30 cellular contexts compared by ENCODE assay signal in genomic region chr14:22966783-22967269, GRCh38.
"Had no signal": no experiment of that assay in that cellular context is flagged by ENCODE, and none has a peak within 500 bp of the region (broad histone marks: within the 10 kb centered on the region; RNA-seq: fewer than 3 reads in every experiment).

No MANE protein-coding gene starts in this region.

- H3K4me3 Mint-ChIP-seq: activated CD4-positive, alpha-beta memory T cell treated with anti-CD3 and anti-CD28 coated beads for 36 hours; activated CD4-positive, alpha-beta T cell treated with anti-CD3 and anti-CD28 coated beads, Interleukin-2, amount 10 ng/mL, durations not matched to agents 24 days and 14 days; activated naive CD4-positive, alpha-beta T cell treated with anti-CD3 and anti-CD28 coated beads for 36 hours; activated naive CD8-positive, alpha-beta T cell treated with anti-CD3 and anti-CD28 coated beads for 36 hours; activated T-helper 1 cell treated with anti-CD3 and anti-CD28 coated beads, Interleukin-12 subunit alpha, Interleukin-12 subunit beta, Interleukin-2, Interleukin-4 antibody, amounts not matched to agents 30 ng/mL and 10 ng/mL and 1 ng/mL, durations not matched to agents 14 hours and 24 hours and 36 hours; brain; nephron; stimulated activated naive B cell treated with anti-CD40 and anti-IgM and Interleukin-4, amounts not matched to agents 10 μg/mL and 1 μg/mL and 100 μg/mL, for 72 hours had no signal

- H3K36me3 ChIP-seq: adrenal gland, cardiac muscle cell, pancreas, right atrium auricular region, thyroid gland had no signal

- H3K27ac ChIP-seq: ascending aorta, cardiac muscle cell, coronary artery, left lung, lower lobe of right lung, pancreas, right atrium auricular region, stomach, thyroid gland had no signal

- H3K9me3 ChIP-seq: adrenal gland, ascending aorta, left lung, lower lobe of right lung, mucosa of descending colon, pancreas, right atrium auricular region, stomach, thyroid gland had no signal

- DNase-seq: activated CD4-positive, alpha-beta memory T cell treated with anti-CD3 and anti-CD28 coated beads for 36 hours; activated CD4-positive, alpha-beta T cell treated with anti-CD3 and anti-CD28 coated beads, Interleukin-2, amount 10 ng/mL, durations not matched to agents 24 days and 14 days; activated CD8-positive, alpha-beta memory T cell treated with anti-CD3 and anti-CD28 coated beads, Interleukin-2, amount 50 U/mL, for 4 hours; activated effector memory CD4-positive, alpha-beta T cell treated with anti-CD3 and anti-CD28 coated beads, Interleukin-2, amount 50 U/mL, for 16 hours; activated naive CD4-positive, alpha-beta T cell treated with anti-CD3 and anti-CD28 coated beads for 36 hours; activated naive CD8-positive, alpha-beta T cell treated with anti-CD3 and anti-CD28 coated beads for 36 hours; activated T-cell treated with anti-CD3 and anti-CD28 coated beads, Interleukin-2, amount 50 U/mL, for 1 hour; cerebellar nuclear complex; left lung; lower lobe of right lung; mesenchymal stem cell; mucosa of descending colon; nucleus accumbens; pancreas; stimulated activated CD4-positive, alpha-beta T cell treated with anti-CD3 and anti-CD28 coated beads, Interleukin-15, amount 100 ng/mL, for 24 hours; stimulated activated CD4-positive, alpha-beta T cell treated with anti-CD3 and anti-CD28 coated beads, Interleukin-2, amount 100 ng/mL, for 24 hours; stimulated activated naive B cell treated with anti-CD40 and anti-IgM and Interleukin-4, amounts not matched to agents 10 μg/mL and 1 μg/mL and 100 μg/mL, for 72 hours; stomach; thyroid gland had no signal

- ATAC-seq: activated CD4-positive, CD25-positive, alpha-beta regulatory T cell treated with anti-CD3 and anti-CD28 coated beads, Interleukin-2, amount 50 U/mL, for 24 hours; left lung; lower lobe of right lung; pancreas; stimulated activated naive B cell treated with anti-CD40 and anti-IgM and Interleukin-4, amounts not matched to agents 10 μg/mL and 1 μg/mL and 100 μg/mL, for 72 hours had no signal

- H3K36me3 Mint-ChIP-seq: activated CD4-positive, alpha-beta memory T cell treated with anti-CD3 and anti-CD28 coated beads for 36 hours; activated naive CD8-positive, alpha-beta T cell treated with anti-CD3 and anti-CD28 coated beads for 36 hours; stimulated activated naive B cell treated with anti-CD40 and anti-IgM and Interleukin-4, amounts not matched to agents 10 μg/mL and 1 μg/mL and 100 μg/mL, for 72 hours had no signal

- H3K27me3 Mint-ChIP-seq: activated CD4-positive, alpha-beta memory T cell treated with anti-CD3 and anti-CD28 coated beads for 36 hours; activated naive CD8-positive, alpha-beta T cell treated with anti-CD3 and anti-CD28 coated beads for 36 hours; stimulated activated naive B cell treated with anti-CD40 and anti-IgM and Interleukin-4, amounts not matched to agents 10 μg/mL and 1 μg/mL and 100 μg/mL, for 72 hours had no signal

- H3K27ac Mint-ChIP-seq: activated CD4-positive, alpha-beta memory T cell treated with anti-CD3 and anti-CD28 coated beads for 36 hours; activated CD4-positive, alpha-beta T cell treated with anti-CD3 and anti-CD28 coated beads, Interleukin-2, amount 10 ng/mL, durations not matched to agents 24 days and 14 days; activated naive CD4-positive, alpha-beta T cell treated with anti-CD3 and anti-CD28 coated beads for 36 hours; activated naive CD8-positive, alpha-beta T cell treated with anti-CD3 and anti-CD28 coated beads for 36 hours; activated T-helper 1 cell treated with anti-CD3 and anti-CD28 coated beads, Interleukin-12 subunit alpha, Interleukin-12 subunit beta, Interleukin-2, Interleukin-4 antibody, amounts not matched to agents 30 ng/mL and 10 ng/mL and 1 ng/mL, durations not matched to agents 14 hours and 24 hours and 36 hours; brain; nephron; stimulated activated naive B cell treated with anti-CD40 and anti-IgM and Interleukin-4, amounts not matched to agents 10 μg/mL and 1 μg/mL and 100 μg/mL, for 72 hours had no signal

- H3K27me3 ChIP-seq: adrenal gland, ascending aorta, cardiac muscle cell, left lung, pancreas, right atrium auricular region, stomach, thyroid gland had no signal

- FAIRE-seq: frontal cortex, islet of Langerhans, pancreas had no signal

- H3K4me3 ChIP-seq: adrenal gland, ascending aorta, cardiac muscle cell, coronary artery, left lung, lower lobe of right lung, mucosa of descending colon, pancreas, right atrium auricular region, stomach, thyroid gland had no signal

- H3K4me1 Mint-ChIP-seq: activated CD4-positive, alpha-beta T cell treated with anti-CD3 and anti-CD28 coated beads, Interleukin-2, amount 10 ng/mL, durations not matched to agents 24 days and 14 days; activated naive CD8-positive, alpha-beta T cell treated with anti-CD3 and anti-CD28 coated beads for 36 hours; brain; nephron; stimulated activated naive B cell treated with anti-CD40 and anti-IgM and Interleukin-4, amounts not matched to agents 10 μg/mL and 1 μg/mL and 100 μg/mL, for 72 hours had no signal

- H3K9me3 Mint-ChIP-seq: activated CD4-positive, alpha-beta memory T cell treated with anti-CD3 and anti-CD28 coated beads for 36 hours; activated CD4-positive, alpha-beta T cell treated with anti-CD3 and anti-CD28 coated beads, Interleukin-2, amount 10 ng/mL, durations not matched to agents 24 days and 14 days; activated naive CD4-positive, alpha-beta T cell treated with anti-CD3 and anti-CD28 coated beads for 36 hours; activated naive CD8-positive, alpha-beta T cell treated with anti-CD3 and anti-CD28 coated beads for 36 hours; activated T-helper 1 cell treated with anti-CD3 and anti-CD28 coated beads, Interleukin-12 subunit alpha, Interleukin-12 subunit beta, Interleukin-2, Interleukin-4 antibody, amounts not matched to agents 30 ng/mL and 10 ng/mL and 1 ng/mL, durations not matched to agents 14 hours and 24 hours and 36 hours; brain; nephron; stimulated activated naive B cell treated with anti-CD40 and anti-IgM and Interleukin-4, amounts not matched to agents 10 μg/mL and 1 μg/mL and 100 μg/mL, for 72 hours had no signal

- H3K4me1 ChIP-seq: ascending aorta, left lung, lower lobe of right lung, pancreas, right atrium auricular region, stomach, thyroid gland had no signal
